19 cellular contexts compared by ENCODE assay signal in the genomic region with DNA sequence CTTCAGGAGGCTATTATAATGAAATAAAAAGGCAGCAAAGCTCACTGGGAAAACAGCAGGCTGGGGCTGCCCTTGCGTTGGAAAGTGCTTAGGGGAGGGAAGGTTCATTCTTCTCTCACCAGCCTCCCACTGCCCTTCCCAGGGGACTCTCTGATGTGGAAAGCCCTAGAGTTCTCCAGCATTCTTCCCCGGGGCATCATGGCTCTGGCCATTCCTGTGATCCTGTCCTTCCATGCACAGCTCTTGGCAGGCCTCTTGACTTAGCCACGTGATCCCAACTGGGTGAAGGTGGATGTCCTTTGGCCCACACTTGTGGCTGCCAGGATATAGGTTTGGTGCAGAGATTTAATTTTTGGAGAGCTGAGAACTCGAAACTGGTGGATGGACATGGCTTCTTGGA. TPM values are rescaled to one million over a fixed set of nuclear protein-coding genes. Genes with fewer than 3 reads are reported as not detected.
DNase-seq lines count a peak whose midpoint lies in the region; ATAC-seq and TF ChIP-seq lines count a peak whose summit lies in the region.
"Had no signal": no experiment of that assay in that cellular context is flagged by ENCODE, and none has a peak within 500 bp of the region (broad histone marks: within the 10 kb centered on the region; RNA-seq: fewer than 3 reads in every experiment).

No MANE protein-coding gene starts in this region.

- H4K20me1 ChIP-seq in GM23338 (replicated peaks; ENCODE audit: insufficient read depth) = no peaks in the 10 kb centered on the region
- H4K20me1 ChIP-seq: BLaER1 treated with 17β-estradiol and CSF1 and Interleukin-3, amounts not matched to agents 10 nM and 100 nM had no signal

- H3K27ac Mint-ChIP-seq in GM23338 = no peak overlapping the region
- H3K27ac Mint-ChIP-seq: CD4-positive, alpha-beta memory T cell; H9 had no signal

- no peaks in the 10 kb centered on the region; the same call in 1 of the 2 replicates for H3K4me1 ChIP-seq in BE2C
- H3K4me1 ChIP-seq in GM23338 (ENCODE audit: insufficient read depth) = no peaks in the 10 kb centered on the region
- peaks cover 37% of the 10 kb centered on the region for H3K4me1 ChIP-seq in adipocyte (ENCODE audit: control insufficient read depth, insufficient read depth, low read length)
- peaks cover 0 to 2% of the 10 kb centered on the region in 2 donors for H3K4me1 ChIP-seq in neuronal stem cell (ENCODE audit: control insufficient read depth in 2 of 2, insufficient read depth in 1 of 2, low read depth in 1 of 2, low read length in 2 of 2)

- in situ Hi-C loops in KBM-7 (cut with MboI; ENCODE audit: low pct_unique_long_range_greater_than_20kb, low sequenced_read_pairs) = no loop called here

- no peak overlapping the region for H3K14ac ChIP-seq in neuronal stem cell (ENCODE audit: low read length)

- H3K4me2 ChIP-seq in GM23338 = 0 out of 2 replicates have a peak overlapping the region, but pooled peaks have one; percentile 12
- H3K4me2 ChIP-seq in neuronal stem cell (ENCODE audit: insufficient read depth, low read length, poor library complexity, severe bottlenecking) = no peak overlapping the region

- H3K9me2 ChIP-seq in GM23338 (ENCODE audit: insufficient read depth) = peaks cover 11% of the 10 kb centered on the region

- H3K4ac ChIP-seq in neuronal stem cell (ENCODE audit: low read length) = no peak overlapping the region

- no peak overlapping the region for H2BK15ac ChIP-seq in neuronal stem cell (ENCODE audit: low read length)

- H4K91ac ChIP-seq in neuronal stem cell (ENCODE audit: low read depth, low read length, poor library complexity) = no peak overlapping the region

- no peaks in the 10 kb centered on the region for H3K9me3 ChIP-seq in BE2C
- peaks cover 11% of the 10 kb centered on the region for H3K9me3 ChIP-seq in adipocyte (ENCODE audit: control insufficient read depth, low read length)
- H3K9me3 ChIP-seq in neuronal stem cell (replicated peaks in 1 of 2; ENCODE audit: control insufficient read depth in 2 of 2, insufficient read depth in 1 of 2, low read depth in 1 of 2, low read length in 2 of 2) = no peaks in the 10 kb centered on the region

- H3K4me3 Mint-ChIP-seq in GM23338 = no peak overlapping the region
- H3K4me3 Mint-ChIP-seq: CD4-positive, alpha-beta memory T cell; H9 had no signal

- H3F3A ChIP-seq in GM23338 (replicated peaks; ENCODE audit: low read depth) = no peaks in the 10 kb centered on the region

- DNase-seq in BE2C (peak; percentile 65), GM23338 (ENCODE audit: low spot score) (no peak), adipocyte (ENCODE audit: low read depth) (no peak), neuronal stem cell (ENCODE audit: low spot score) (no peak), GM19240 (ENCODE audit: insufficient read length, low spot score) (no peak), OCI-M2 (lab: John Stamatoyannopoulos, UW; ENCODE audit: unreplicated experiment) (no peak), NCI-H748 (lab: John Stamatoyannopoulos, UW; ENCODE audit: unreplicated experiment) (no peak), KBM-7 (no peak)
- DNase-seq: 8988T; AML-193; CD4-positive, alpha-beta memory T cell; COR-L47; DMS153; DMS79 treated with DMSO at 0.1 percent for 48 hours; EL; GDM1; GOT3; H9 had no signal

- H2AK5ac ChIP-seq in neuronal stem cell (ENCODE audit: low read depth, low read length) = peak overlapping the region; percentile 13

- H3K36me3 ChIP-seq in BE2C (no peaks in the 10 kb centered on the region), GM23338 (ENCODE audit: insufficient read depth) (no peaks in the 10 kb centered on the region), adipocyte (ENCODE audit: control insufficient read depth, insufficient read depth, low read length, severe bottlenecking) (no peaks in the 10 kb centered on the region), neuronal stem cell (replicated peaks in 1 of 2; ENCODE audit: control insufficient read depth in 2 of 2, insufficient read depth in 2 of 2, low read length in 2 of 2) (no peaks in the 10 kb centered on the region)
- H3K36me3 ChIP-seq: BLaER1 treated with 17β-estradiol and CSF1 and Interleukin-3, amounts not matched to agents 10 nM and 100 nM had no signal

- no peaks in the 10 kb centered on the region for H3K79me2 ChIP-seq in GM23338 (replicated peaks; ENCODE audit: insufficient read depth)

- no peaks in the 10 kb centered on the region for H3K9me3 Mint-ChIP-seq in GM23338
- H3K9me3 Mint-ChIP-seq: CD4-positive, alpha-beta memory T cell; H9 had no signal

- H2BK5ac ChIP-seq in neuronal stem cell (ENCODE audit: low read length) = no peak overlapping the region

- WGBS in neuronal stem cell (ENCODE audit: extremely low coverage in 2 of 2, insufficient read length in 2 of 2, insufficient replicate concordance in 1 of 2), 2 donors = no CpG with 5 or more reads among the region's 4 CpGs

- no peak overlapping the region for H2BK120ac ChIP-seq in neuronal stem cell (ENCODE audit: low read depth, low read length)

- H3K27me3 Mint-ChIP-seq in GM23338 (ENCODE audit: insufficient read depth, low read depth, poor library complexity) = peaks cover 4% of the 10 kb centered on the region

- H3K18ac ChIP-seq in neuronal stem cell (ENCODE audit: low read length) = no peak overlapping the region

- H3K23ac ChIP-seq in neuronal stem cell (ENCODE audit: low read depth, low read length, poor library complexity) = no peak overlapping the region

- H3K79me1 ChIP-seq in neuronal stem cell (ENCODE audit: low read depth, low read length) = no peaks in the 10 kb centered on the region

- H2AFZ ChIP-seq in GM23338 = peak overlapping the region; percentile 38; the same call in 1 of the 2 replicates
- no peak overlapping the region for H2AFZ ChIP-seq in neuronal stem cell (ENCODE audit: low read length)

- peaks cover 11% of the 10 kb centered on the region for H3K4me1 Mint-ChIP-seq in GM23338

- no peaks in the 10 kb centered on the region for H3K36me3 Mint-ChIP-seq in GM23338 (ENCODE audit: low read depth)
- H3K36me3 Mint-ChIP-seq: CD4-positive, alpha-beta memory T cell had no signal

- TF ChIP-seq CTCF in BE2C (IDR thresholded peaks at IDR 0.05; ENCODE audit: low read depth, low read length) (no peak), GM23338 (conservative IDR thresholded peaks at IDR 0.05; ENCODE audit: low read depth in 2 of 2) (no peak)

- H3K27me3 ChIP-seq in BE2C (no peaks in the 10 kb centered on the region), GM23338 (ENCODE audit: insufficient read depth) (no peaks in the 10 kb centered on the region), adipocyte (replicated peaks; ENCODE audit: control insufficient read depth, insufficient read depth, low read length) (no peaks in the 10 kb centered on the region), neuronal stem cell (ENCODE audit: control insufficient read depth in 3 of 3, insufficient read depth in 3 of 3, low read depth in 1 of 3, low read length in 3 of 3) (no peaks in the 10 kb centered on the region)
- H3K27me3 ChIP-seq: BLaER1 treated with 17β-estradiol and CSF1 and Interleukin-3, amounts not matched to agents 10 nM and 100 nM had no signal

- H4K8ac ChIP-seq in neuronal stem cell (ENCODE audit: low read depth, low read length) = no peak overlapping the region

- no peak overlapping the region for H3K27ac ChIP-seq in GM23338 (ENCODE audit: low read depth)
- H3K27ac ChIP-seq in neuronal stem cell (replicated peaks; ENCODE audit: low read length) = no peak overlapping the region
- H3K27ac ChIP-seq: BLaER1 treated with 17β-estradiol and CSF1 and Interleukin-3, amounts not matched to agents 10 nM and 100 nM had no signal

- no peak overlapping the region for H2BK12ac ChIP-seq in neuronal stem cell (ENCODE audit: low read length)

- H3K4me3 ChIP-seq in BE2C (ENCODE audit: low read depth, low read length) = no peak overlapping the region
- H3K4me3 ChIP-seq in GM23338 = no peak overlapping the region
- no peak overlapping the region for H3K4me3 ChIP-seq in adipocyte (ENCODE audit: low read length)
- H3K4me3 ChIP-seq in neuronal stem cell (ENCODE audit: low read length in 2 of 2) = no peak overlapping the region
- H3K4me3 ChIP-seq: BLaER1 treated with 17β-estradiol and CSF1 and Interleukin-3, amounts not matched to agents 10 nM and 100 nM had no signal

- ATAC-seq in GM23338 = no peak

- H3K9ac ChIP-seq in adipocyte (ENCODE audit: low read length) (peak overlapping the region; percentile 55), neuronal stem cell (ENCODE audit: low read depth, low read length, poor library complexity) (no peak overlapping the region)
- H3K9ac ChIP-seq: BLaER1 treated with 17β-estradiol and CSF1 and Interleukin-3, amounts not matched to agents 10 nM and 100 nM had no signal

TF ChIP-seq in GM23338, 12 proteins besides CTCF, POLR2A, EP300 and RAD21 (continues in another document):
- TF ChIP-seq STAT1 (IDR thresholded peaks at IDR 0.05; ENCODE audit: unreplicated experiment) = no peak
- TF ChIP-seq POLR2AphosphoS5 (IDR thresholded peaks at IDR 0.05; ENCODE audit: low read depth) = no peak
- no peak for TF ChIP-seq JUNB (IDR thresholded peaks at IDR 0.05; ENCODE audit: unreplicated experiment)
- no peak for TF ChIP-seq ZNF114 (CRISPR knock-in tag; IDR thresholded peaks at IDR 0.05)
- TF ChIP-seq EZH2 (IDR thresholded peaks at IDR 0.05; ENCODE audit: low read depth, unreplicated experiment) = no peak
- TF ChIP-seq EZH2phosphoT487 (IDR thresholded peaks at IDR 0.05; ENCODE audit: unreplicated experiment) = no peak

RNA-seq across cellular contexts. Expression of gene ZNF831, which starts 58.0 kb away (rescaled TPM):
- polyA plus RNA-seq in BE2C (2012; ENCODE audit: insufficient read depth, insufficient read length, low read depth) = not detected
- total RNA-seq in GM23338 (2014; rRNA removed; shearing (Covaris generic)) = not detected in 2 replicates
- polyA plus RNA-seq in GM23338 (2016; fragmentation: Nextera tagmentation; extraction: Ambion mirVana) = not detected in 2 replicates
- polyA plus RNA-seq in neuronal stem cell (2013, experiment 1 of 2) = not detected
- polyA plus RNA-seq in neuronal stem cell (2013, experiment 2 of 2) = not detected
- total RNA-seq: H9 had no signal
